Comparison of ENCODE assay signal across 9 cellular contexts in genomic region chr1:183871142-183871541, GRCh38.
A peak's percentile ranks its signal among the peaks of the same experiment; 100 is the strongest.
DNase-seq lines count a peak whose midpoint lies in the region; ATAC-seq, FAIRE-seq and TF ChIP-seq lines count a peak whose summit lies in the region.
"Had no signal": no experiment of that assay in that cellular context is flagged by ENCODE, and none has a peak within 500 bp of the region (broad histone marks: within the 10 kb centered on the region; RNA-seq: fewer than 3 reads in every experiment).

No MANE protein-coding gene starts in this region.

- H3K27ac ChIP-seq in H9 (ENCODE audit: insufficient read length, low read depth, low read length) = no peak overlapping the region
- peak overlapping the region; percentile 59 for H3K27ac ChIP-seq in skeletal muscle tissue (ENCODE audit: low read depth, low read length)
- H3K27ac ChIP-seq in coronary artery = peak overlapping the region in 1 of 2 donors; percentile 82

- H3K14ac ChIP-seq in H9 (ENCODE audit: insufficient read depth, low read length) = no peak overlapping the region

- no CpG with 5 or more reads among the region's 3 CpGs for WGBS in H9 (ENCODE audit: extremely low coverage, insufficient read length, low lambda C conversion rate)

- H2AK5ac ChIP-seq in H9 (ENCODE audit: insufficient read length, low read length) = no peak overlapping the region

- H3K23ac ChIP-seq in H9 (ENCODE audit: insufficient read length, low read depth, low read length) = no peak overlapping the region

- H3K9me3 ChIP-seq in H9 (ENCODE audit: control insufficient read depth, low read depth, low read length) = no peaks in the 10 kb centered on the region
- H3K9me3 ChIP-seq in adipocyte (ENCODE audit: control insufficient read depth, low read length) = no peaks in the 10 kb centered on the region
- H3K9me3 ChIP-seq in skeletal muscle tissue (ENCODE audit: control insufficient read depth in 3 of 3, low read length in 3 of 3) = no peaks in the 10 kb centered on the region

- peak overlapping the region; percentile 40 for H3K4me2 ChIP-seq in H9 (ENCODE audit: insufficient read depth, insufficient read length, low read length)

- H3K18ac ChIP-seq in H9 (ENCODE audit: insufficient read length, low read depth, low read length) = no peak overlapping the region

- no peak overlapping the region for H2BK12ac ChIP-seq in H9 (ENCODE audit: insufficient read length, low read depth, low read length)

- no peak overlapping the region for H3T11ph ChIP-seq in H9 (ENCODE audit: low read length)

- intact Hi-C loops in left ventricle myocardium superior (cut with micrococcal nuclease) = no loop called here

- TF ChIP-seq CTCF in H9 (conservative IDR thresholded peaks at IDR 0.05) (no peak), coronary artery (IDR thresholded peaks at IDR 0.05) (no peak)

- no peaks in the 10 kb centered on the region for H3K27me3 Mint-ChIP-seq in H9 (ENCODE audit: low read depth)

- peaks cover 34 to 50% of the 10 kb centered on the region in 2 experiments for H3K4me1 Mint-ChIP-seq in H9

- no peak overlapping the region for H3K56ac ChIP-seq in H9 (ENCODE audit: insufficient read length, low read depth, low read length)

- no peak overlapping the region for H4K91ac ChIP-seq in H9 (ENCODE audit: insufficient read length, low read depth, low read length)

- H2BK20ac ChIP-seq in H9 (ENCODE audit: low read depth, low read length, poor library complexity, severe bottlenecking) = no peak overlapping the region

- peak overlapping the region; percentile 0 for H3K4me3 ChIP-seq in adipocyte (ENCODE audit: low read length)
- H3K4me3 ChIP-seq in skeletal muscle tissue (ENCODE audit: low read length in 3 of 3) = no peak overlapping the region
- H3K4me3 ChIP-seq in coronary artery = no peak overlapping the region

- TF ChIP-seq POLR2A in GM12891 (IDR thresholded peaks at IDR 0.05; ENCODE audit: low read depth, low read length) = no peak

- DNase-seq in H9 (no peak), adipocyte (ENCODE audit: low read depth) (peak; percentile 48), left ventricle myocardium superior (no peak), coronary artery (ENCODE audit: low spot score) (no peak), NCI-H446 treated with DMSO at 0.1 percent for 48 hours (lab: John Stamatoyannopoulos, UW) (no peak), GM12891 (ENCODE audit: insufficient read length, low spot score) (no peak)
- DNase-seq: occipital lobe had no signal

- no peak overlapping the region for H3K9ac ChIP-seq in H9 (ENCODE audit: extremely low read depth, insufficient read length, low read length)
- H3K9ac ChIP-seq in adipocyte (ENCODE audit: low read length) = peak overlapping the region; percentile 51
- H3K9ac ChIP-seq in skeletal muscle tissue (ENCODE audit: low read depth in 1 of 3, low read length in 3 of 3) = no peak overlapping the region

- no peak overlapping the region for H4K5ac ChIP-seq in H9 (ENCODE audit: insufficient read length, low read depth, low read length)

- no peak overlapping the region for H3K4ac ChIP-seq in H9 (ENCODE audit: low read depth, low read length)

- H3K4me1 ChIP-seq in H9 (ENCODE audit: insufficient read depth, low read length) (peaks cover 6% of the 10 kb centered on the region), adipocyte (ENCODE audit: control insufficient read depth, insufficient read depth, low read length) (peaks cover 35% of the 10 kb centered on the region), skeletal muscle tissue (ENCODE audit: control insufficient read depth in 3 of 3, insufficient read depth in 3 of 3, low read length in 3 of 3) (peaks cover 14 to 33% (median 14%) of the 10 kb centered on the region in 3 donors)

- no peaks in the 10 kb centered on the region for H3K9me3 Mint-ChIP-seq in H9

- no peak overlapping the region for H2BK120ac ChIP-seq in H9 (ENCODE audit: low read depth, low read length, poor library complexity, severe bottlenecking)

- no peak overlapping the region for H4K8ac ChIP-seq in H9 (replicated peaks; ENCODE audit: insufficient read length, low read depth, low read length)

- H3K27me3 ChIP-seq in H9 (ENCODE audit: insufficient read depth, low read length) (no peaks in the 10 kb centered on the region), adipocyte (replicated peaks; ENCODE audit: control insufficient read depth, insufficient read depth, low read length) (no peaks in the 10 kb centered on the region), skeletal muscle tissue (ENCODE audit: control insufficient read depth in 3 of 3, insufficient read depth in 3 of 3, low read length in 3 of 3) (no peaks in the 10 kb centered on the region)

- no peak overlapping the region for H2BK15ac ChIP-seq in H9 (ENCODE audit: low read depth, low read length)

- no peak overlapping the region for H2AFZ ChIP-seq in H9 (ENCODE audit: low read length)

- peaks cover 0 to 1% (median 0%) of the 10 kb centered on the region in 3 experiments; a peak in 1 of 7 replicates for H3K36me3 Mint-ChIP-seq in H9 (ENCODE audit: insufficient read depth in 1 of 3, low read depth in 3 of 3)

- no peak for FAIRE-seq in GM12891 (lab: Jason Lieb, UNC)

- no peaks in the 10 kb centered on the region for H4K20me1 ChIP-seq in H9 (ENCODE audit: control insufficient read depth, insufficient read depth, insufficient read length)

- H3K23me2 ChIP-seq in H9 (ENCODE audit: insufficient read length, low read depth, low read length, poor library complexity, severe bottlenecking) = no peaks in the 10 kb centered on the region

- ATAC-seq in left ventricle myocardium superior = peak; percentile 22
- ATAC-seq in GM18870 (IDR thresholded peaks at IDR 0.05; ENCODE audit: unreplicated experiment) = no peak

- H3K27ac Mint-ChIP-seq in H9 = peak overlapping the region in 1 of 3 experiments; percentile 63; a peak in 2 of 7 replicates

- H2BK5ac ChIP-seq in H9 (ENCODE audit: insufficient read length, low read length) = no peak overlapping the region

- H3K79me1 ChIP-seq in H9 (ENCODE audit: insufficient read depth, low read depth, low read length, poor library complexity, severe bottlenecking) = no peaks in the 10 kb centered on the region

- no peaks in the 10 kb centered on the region for H3K79me2 ChIP-seq in H9 (ENCODE audit: insufficient read depth, low read length)

- no peak overlapping the region for H3K4me3 Mint-ChIP-seq in H9

- H3K36me3 ChIP-seq in adipocyte (ENCODE audit: control insufficient read depth, insufficient read depth, low read length, severe bottlenecking) = peaks cover 12% of the 10 kb centered on the region
- peaks cover 0 to 6% (median 0%) of the 10 kb centered on the region in 3 donors for H3K36me3 ChIP-seq in skeletal muscle tissue (ENCODE audit: control insufficient read depth in 3 of 3, insufficient read depth in 3 of 3, low read length in 3 of 3)

TF ChIP-seq in GM12891, 5 proteins besides CTCF, POLR2A, EP300 and RAD21:
- no peak for TF ChIP-seq POU2F2 (IDR thresholded peaks at IDR 0.05; ENCODE audit: low read depth, low read length)
- no peak for TF ChIP-seq SPI1 (IDR thresholded peaks at IDR 0.05; ENCODE audit: low read depth, low read length)
TF ChIP-seq in GM12891: peak in this region for 0.
